Comparison of ENCODE assay signal across 18 cellular contexts in genomic region chr7:67947651-67948050, GRCh38.
DNase-seq lines count a peak whose midpoint lies in the region; ATAC-seq, FAIRE-seq and TF ChIP-seq lines count a peak whose summit lies in the region.
"Had no signal": no experiment of that assay in that cellular context is flagged by ENCODE, and none has a peak within 500 bp of the region (broad histone marks: within the 10 kb centered on the region; RNA-seq: fewer than 3 reads in every experiment).

No MANE protein-coding gene starts in this region.

- no peak for ATAC-seq in HG03095 (IDR thresholded peaks at IDR 0.05; ENCODE audit: unreplicated experiment)
- ATAC-seq: GM12878 had no signal

- no peaks in the 10 kb centered on the region for H4K20me1 ChIP-seq in astrocyte (ENCODE audit: insufficient read depth, low read length)

- H3K27me3 Mint-ChIP-seq in astrocyte (ENCODE audit: low read depth, unreplicated experiment): no peaks in the 10 kb centered on the region
- H3K27me3 Mint-ChIP-seq: B cell; CD4-positive, alpha-beta T cell had no signal

- H3K4me3 ChIP-seq in astrocyte (ENCODE audit: insufficient read depth, low read depth, low read length) (no peak overlapping the region), MG63 (no peak overlapping the region)
- H3K4me3 ChIP-seq: GM12878, GM23248 had no signal

- no peaks in the 10 kb centered on the region for H3K36me3 Mint-ChIP-seq in astrocyte (ENCODE audit: low read depth, unreplicated experiment)

- no peaks in the 10 kb centered on the region for H3K79me2 ChIP-seq in astrocyte (ENCODE audit: insufficient read depth, low read length)

- H3K9me3 Mint-ChIP-seq in astrocyte (ENCODE audit: unreplicated experiment): peaks cover 11% of the 10 kb centered on the region

- H3K27ac Mint-ChIP-seq in astrocyte (ENCODE audit: unreplicated experiment): no peak overlapping the region
- H3K27ac Mint-ChIP-seq: B cell; CD4-positive, alpha-beta T cell had no signal

- H3K27me3 ChIP-seq in astrocyte (ENCODE audit: insufficient read depth, low read length): no peaks in the 10 kb centered on the region
- H3K27me3 ChIP-seq in MG63: no peaks in the 10 kb centered on the region

- no peak overlapping the region for H3K9ac ChIP-seq in astrocyte (ENCODE audit: low read length)
- H3K9ac ChIP-seq: GM23248 had no signal

- H3K4me3 Mint-ChIP-seq in astrocyte (ENCODE audit: unreplicated experiment): no peak overlapping the region
- H3K4me3 Mint-ChIP-seq: B cell; CD4-positive, alpha-beta T cell had no signal

- intact Hi-C loops in posterior vena cava (cut with DNase I): no loop called here

- no peak overlapping the region for H2AFZ ChIP-seq in astrocyte (ENCODE audit: low read depth, low read length)
- H2AFZ ChIP-seq: GM23248 had no signal

- H3K4me1 Mint-ChIP-seq in astrocyte (ENCODE audit: low read depth, unreplicated experiment): no peaks in the 10 kb centered on the region
- H3K4me1 Mint-ChIP-seq: B cell had no signal

- H3K9me3 ChIP-seq in astrocyte (ENCODE audit: insufficient read depth, low read depth, low read length) (peaks cover 3% of the 10 kb centered on the region), MG63 (no peaks in the 10 kb centered on the region)

- no peak for TF ChIP-seq CTCF in astrocyte (IDR thresholded peaks at IDR 0.05; ENCODE audit: insufficient read depth, low read depth, low read length)

- no peak overlapping the region for H3K4me2 ChIP-seq in astrocyte (ENCODE audit: low read length)

- no peak overlapping the region for H3K27ac ChIP-seq in astrocyte (ENCODE audit: low read depth, low read length)
- H3K27ac ChIP-seq: 22Rv1, GM23248, HL-60 had no signal

- no peak for FAIRE-seq in astrocyte (lab: Jason Lieb, UNC)
- FAIRE-seq: GM12878, GM18507 had no signal

- H3K36me3 ChIP-seq in astrocyte (ENCODE audit: insufficient read depth, low read length): no peaks in the 10 kb centered on the region
- no peaks in the 10 kb centered on the region for H3K36me3 ChIP-seq in MG63

- DNase-seq in A172 (ENCODE audit: low spot score) (peak; percentile 35), HK-2 (ENCODE audit: unreplicated experiment) (peak; percentile 39), astrocyte (ENCODE audit: low read depth) (peak; percentile 20), renal cortical epithelial cell (ENCODE audit: low read depth) (peak; percentile 2), MG63 (no peak), NCI-H748 (lab: John Stamatoyannopoulos, UW; ENCODE audit: unreplicated experiment) (no peak), posterior vena cava (ENCODE audit: low spot score) (no peak)
- DNase-seq: C1 segment of cervical spinal cord; CD4-positive, alpha-beta T cell; DMS79; GM23248; H7 had no signal

- no peaks in the 10 kb centered on the region for H3K4me1 ChIP-seq in astrocyte (ENCODE audit: insufficient read depth, low read length)

Comparison
In these comparisons a context has a peak if more than half of its experiments do, and no peak if none do; other contexts are left out.
1. DNase-seq: peak in A172 (single experiment), HK-2 (single experiment), astrocyte (single experiment) and renal cortical epithelial cell (single experiment); none in MG63 (single experiment), NCI-H748 (single experiment) and posterior vena cava (single experiment).